ENCODE assay signal across 9 cellular contexts in the genomic region with DNA sequence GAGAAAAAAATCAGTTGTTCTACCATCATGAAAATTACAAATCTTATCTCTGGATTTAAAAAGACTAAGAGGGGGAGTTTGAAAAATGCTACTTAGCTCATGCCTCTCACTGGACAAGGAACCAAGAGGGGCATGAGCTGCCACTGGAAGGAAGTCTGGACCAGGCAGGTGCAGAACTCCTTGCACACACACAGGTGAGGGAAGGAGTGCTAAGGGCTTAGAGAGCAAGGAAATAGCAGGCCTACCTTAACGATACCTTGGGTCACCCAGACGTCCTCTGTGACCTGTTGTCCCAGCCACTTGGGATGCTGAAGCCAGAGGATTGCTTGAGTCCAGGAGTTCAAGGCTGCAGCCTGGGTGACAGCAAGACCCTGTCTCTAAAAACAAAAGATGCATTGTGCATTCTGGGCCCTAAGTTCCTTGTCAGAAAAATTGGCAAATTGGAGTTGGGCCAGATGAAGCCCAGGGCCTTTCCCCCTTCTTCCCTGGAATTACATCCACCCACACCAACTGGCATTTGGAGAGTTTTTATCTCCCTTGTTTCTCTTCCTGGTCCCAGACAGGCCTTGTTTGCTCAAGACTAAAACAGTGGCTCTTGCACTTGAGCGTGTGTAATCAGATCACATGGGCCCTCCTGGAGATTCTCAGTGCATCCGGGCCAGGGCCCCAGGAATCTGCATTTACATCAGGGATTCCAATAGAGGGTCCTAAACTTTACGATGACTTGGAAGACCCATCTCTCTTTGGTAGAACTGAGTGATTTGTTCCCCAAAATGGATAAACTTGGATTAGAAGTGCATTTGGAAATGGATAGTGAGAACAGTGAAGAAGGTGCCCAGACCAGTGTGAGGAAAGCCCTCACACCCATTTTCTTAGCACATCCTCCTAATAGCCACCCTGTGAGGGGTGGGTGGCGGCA. TPM values are rescaled to one million over a fixed set of nuclear protein-coding genes. Genes with fewer than 3 reads are reported as not detected.
A peak's percentile ranks its signal among the peaks of the same experiment; 100 is the strongest.
DNase-seq lines count a peak whose midpoint lies in the region; ATAC-seq and TF ChIP-seq lines count a peak whose summit lies in the region.
"Had no signal": no experiment of that assay in that cellular context is flagged by ENCODE, and none has a peak within 500 bp of the region (broad histone marks: within the 10 kb centered on the region; RNA-seq: fewer than 3 reads in every experiment).

No MANE protein-coding gene starts in this region.

- peak; percentile 13 for DNase-seq in COLO668 (lab: John Stamatoyannopoulos, UW; ENCODE audit: unreplicated experiment)
- peak; percentile 94 for DNase-seq in amniotic epithelial cell (ENCODE audit: low read depth)
- DNase-seq in left lobe of liver (ENCODE audit: low spot score): peak; percentile 65
- no peak for DNase-seq in thoracic aorta (ENCODE audit: low spot score)
- DNase-seq in trophoblast cell: no peak

- H3K9me3 ChIP-seq in thoracic aorta (no peaks in the 10 kb centered on the region), trophoblast cell (ENCODE audit: insufficient read depth, low read depth, low read length) (no peaks in the 10 kb centered on the region)
- H3K9me3 ChIP-seq: SJCRH30 had no signal

- H3K4me1 ChIP-seq in thoracic aorta (ENCODE audit: control insufficient read depth in 1 of 2, low read depth in 2 of 2): peaks cover 19 to 26% of the 10 kb centered on the region in 2 donors
- peaks cover 14 to 20% of the 10 kb centered on the region in 2 experiments for H3K4me1 ChIP-seq in trophoblast cell (ENCODE audit: control insufficient read depth in 1 of 2, insufficient read depth in 2 of 2, low read length in 2 of 2)

- H3K4me3 ChIP-seq in thoracic aorta (peak overlapping the region; percentile 85), trophoblast cell (ENCODE audit: low read depth, low read length) (no peak overlapping the region)

- peak overlapping the region; percentile 33 to 95 for H3K27ac ChIP-seq in thoracic aorta
- no peak overlapping the region for H3K27ac ChIP-seq in trophoblast cell (ENCODE audit: low read depth, low read length)
- H3K27ac ChIP-seq: SJCRH30 had no signal

- ATAC-seq in left lobe of liver (no peak), thoracic aorta (ENCODE audit: insufficient number of reproducible peaks, low FRiP score, low read depth) (no peak), GM21447 (IDR thresholded peaks at IDR 0.05; ENCODE audit: unreplicated experiment) (no peak), HG03460 (IDR thresholded peaks at IDR 0.05; ENCODE audit: unreplicated experiment) (no peak)

- H3K14ac ChIP-seq in trophoblast cell (ENCODE audit: low read length): no peak overlapping the region

- TF ChIP-seq EP300 in Ishikawa (IDR thresholded peaks at IDR 0.05; ENCODE audit: borderline replicate concordance): no peak; the same call in 1 of the 2 replicates

- no peak overlapping the region for H2BK12ac ChIP-seq in trophoblast cell (ENCODE audit: low read length)

- H3K36me3 ChIP-seq in thoracic aorta (peaks cover 3% of the 10 kb centered on the region), trophoblast cell (ENCODE audit: control insufficient read depth in 1 of 2, insufficient read depth in 2 of 2, low read length in 2 of 2) (peaks cover 12 to 15% of the 10 kb centered on the region in 2 experiments)

- H3K18ac ChIP-seq in trophoblast cell (ENCODE audit: low read length): no peak overlapping the region

- H3K79me1 ChIP-seq in trophoblast cell (ENCODE audit: low read length): peaks cover 17% of the 10 kb centered on the region

- no peak overlapping the region for H3K23ac ChIP-seq in trophoblast cell (ENCODE audit: low read length)

- no peak overlapping the region for H4K8ac ChIP-seq in trophoblast cell (ENCODE audit: low read depth, low read length)

- WGBS in trophoblast cell (ENCODE audit: extremely low coverage, insufficient coverage, insufficient read length): no CpG with 5 or more reads among the region's 6 CpGs

- TF ChIP-seq RAD21 in Ishikawa (IDR thresholded peaks at IDR 0.05; ENCODE audit: low read depth): 0 out of 2 replicates have a peak, but pooled peaks have one; percentile 3

- no peak for TF ChIP-seq CTCF in thoracic aorta (IDR thresholded peaks at IDR 0.05)

- no peak overlapping the region for H3K4ac ChIP-seq in trophoblast cell (ENCODE audit: low read depth, low read length)

- H3K27me3 ChIP-seq in thoracic aorta (replicated peaks; ENCODE audit: insufficient read depth) (no peaks in the 10 kb centered on the region), trophoblast cell (ENCODE audit: insufficient read depth, low read length) (no peaks in the 10 kb centered on the region)
- H3K27me3 ChIP-seq: SJCRH30 had no signal

- H3K9ac ChIP-seq in trophoblast cell (ENCODE audit: low read length): no peak overlapping the region

- H2AFZ ChIP-seq in trophoblast cell (ENCODE audit: insufficient read depth, low read length, poor library complexity): no peak overlapping the region

- no peak overlapping the region for H4K12ac ChIP-seq in trophoblast cell (ENCODE audit: low read depth, low read length)

- H2AK5ac ChIP-seq in trophoblast cell (ENCODE audit: low read length): no peak overlapping the region

- no peak overlapping the region for H2BK120ac ChIP-seq in trophoblast cell (ENCODE audit: insufficient read depth, low read length, poor library complexity)

- H2BK5ac ChIP-seq in trophoblast cell (ENCODE audit: low read depth, low read length, poor library complexity): no peak overlapping the region

- no peak overlapping the region for H3K4me2 ChIP-seq in trophoblast cell (ENCODE audit: low read length)

- no peak overlapping the region for H4K91ac ChIP-seq in trophoblast cell (ENCODE audit: low read depth, low read length)

- H3K79me2 ChIP-seq in trophoblast cell (ENCODE audit: control insufficient read depth, insufficient read depth, low read length, poor library complexity): peaks cover 20% of the 10 kb centered on the region

TF ChIP-seq in Ishikawa, 13 proteins besides CTCF, POLR2A, EP300 and RAD21:
- TF ChIP-seq REST (IDR thresholded peaks at IDR 0.05; ENCODE audit: low read depth) (no peak), ZBTB7A (IDR thresholded peaks at IDR 0.05; ENCODE audit: low read depth) (no peak), YY1 (IDR thresholded peaks at IDR 0.05; ENCODE audit: low read depth) (no peak), EGR1 (IDR thresholded peaks at IDR 0.05) (no peak), TEAD4 (IDR thresholded peaks at IDR 0.05) (no peak), FOXM1 (IDR thresholded peaks at IDR 0.05; ENCODE audit: borderline replicate concordance, low read depth) (0 out of 2 replicates have a peak, but pooled peaks have one; percentile 13), TAF1 (IDR thresholded peaks at IDR 0.05; ENCODE audit: low read depth) (no peak), NFIC (IDR thresholded peaks at IDR 0.05) (peak; percentile 51), TCF12 (IDR thresholded peaks at IDR 0.05; ENCODE audit: low read depth) (peak; percentile 48; the same call in 1 of the 2 replicates), CEBPB (IDR thresholded peaks at IDR 0.05) (no peak), CREB1 (IDR thresholded peaks at IDR 0.05; ENCODE audit: low read depth) (no peak)
- TF ChIP-seq, protein P1, sequence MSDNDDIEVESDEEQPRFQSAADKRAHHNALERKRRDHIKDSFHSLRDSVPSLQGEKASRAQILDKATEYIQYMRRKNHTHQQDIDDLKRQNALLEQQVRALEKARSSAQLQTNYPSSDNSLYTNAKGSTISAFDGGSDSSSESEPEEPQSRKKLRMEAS (IDR thresholded peaks at IDR 0.05): 0 out of 2 replicates have a peak, but pooled peaks have one; percentile 17
- TF ChIP-seq, protein P2, sequence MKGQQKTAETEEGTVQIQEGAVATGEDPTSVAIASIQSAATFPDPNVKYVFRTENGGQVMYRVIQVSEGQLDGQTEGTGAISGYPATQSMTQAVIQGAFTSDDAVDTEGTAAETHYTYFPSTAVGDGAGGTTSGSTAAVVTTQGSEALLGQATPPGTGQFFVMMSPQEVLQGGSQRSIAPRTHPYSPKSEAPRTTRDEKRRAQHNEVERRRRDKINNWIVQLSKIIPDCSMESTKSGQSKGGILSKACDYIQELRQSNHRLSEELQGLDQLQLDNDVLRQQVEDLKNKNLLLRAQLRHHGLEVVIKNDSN (IDR thresholded peaks at IDR 0.05): peak; percentile 72

RNA-seq across cellular contexts. Expression of gene DDIT4, which starts 3.0 kb away (rescaled TPM):
- total RNA-seq in left lobe of liver: 162 TPM
- total RNA-seq in thoracic aorta: 100 to 1,000 TPM; 163 to 374 TPM
- polyA plus RNA-seq in trophoblast cell (2013): 175 and 178 TPM in 2 replicates

Comparison
In these comparisons a context has a peak if more than half of its experiments do, and no peak if none do; other contexts are left out.
1. DNase-seq: peak in COLO668 (single experiment), amniotic epithelial cell (single experiment) and left lobe of liver (single experiment); none in thoracic aorta (single experiment) and trophoblast cell (0 of 2).